ENCODE assay signal across 1 cellular context in genomic region chr11:26063915-26064314, GRCh38.
TF ChIP-seq lines count a peak whose summit lies in the region.

No MANE protein-coding gene starts in this region.

TF ChIP-seq in SK-N-SH, 30 proteins besides CTCF, POLR2A, EP300 and RAD21 (continued from another document):
- TF ChIP-seq, protein P1, sequence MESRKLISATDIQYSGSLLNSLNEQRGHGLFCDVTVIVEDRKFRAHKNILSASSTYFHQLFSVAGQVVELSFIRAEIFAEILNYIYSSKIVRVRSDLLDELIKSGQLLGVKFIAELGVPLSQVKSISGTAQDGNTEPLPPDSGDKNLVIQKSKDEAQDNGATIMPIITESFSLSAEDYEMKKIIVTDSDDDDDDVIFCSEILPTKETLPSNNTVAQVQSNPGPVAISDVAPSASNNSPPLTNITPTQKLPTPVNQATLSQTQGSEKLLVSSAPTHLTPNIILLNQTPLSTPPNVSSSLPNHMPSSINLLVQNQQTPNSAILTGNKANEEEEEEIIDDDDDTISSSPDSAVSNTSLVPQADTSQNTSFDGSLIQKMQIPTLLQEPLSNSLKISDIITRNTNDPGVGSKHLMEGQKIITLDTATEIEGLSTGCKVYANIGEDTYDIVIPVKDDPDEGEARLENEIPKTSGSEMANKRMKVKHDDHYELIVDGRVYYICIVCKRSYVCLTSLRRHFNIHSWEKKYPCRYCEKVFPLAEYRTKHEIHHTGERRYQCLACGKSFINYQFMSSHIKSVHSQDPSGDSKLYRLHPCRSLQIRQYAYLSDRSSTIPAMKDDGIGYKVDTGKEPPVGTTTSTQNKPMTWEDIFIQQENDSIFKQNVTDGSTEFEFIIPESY (IDR thresholded peaks at IDR 0.05; ENCODE audit: borderline replicate concordance, low read depth), result no peak
- no peak for TF ChIP-seq REST (IDR thresholded peaks at IDR 0.05; ENCODE audit: low read depth, low read length)
- no peak for TF ChIP-seq GABPA (IDR thresholded peaks at IDR 0.05; ENCODE audit: low read depth)
- TF ChIP-seq NRF1 (IDR thresholded peaks at IDR 0.05; ENCODE audit: low read depth, low read length), result no peak
- no peak for TF ChIP-seq ELF1 (IDR thresholded peaks at IDR 0.05)
- TF ChIP-seq TAF1 (IDR thresholded peaks at IDR 0.05; ENCODE audit: borderline replicate concordance, low read depth, low read length), result no peak
- TF ChIP-seq JUND (IDR thresholded peaks at IDR 0.05), result no peak
- TF ChIP-seq EZH2phosphoT487 (IDR thresholded peaks at IDR 0.05; ENCODE audit: borderline replicate concordance, low read depth), result no peak
- TF ChIP-seq MAX (IDR thresholded peaks at IDR 0.05; ENCODE audit: low read depth), result no peak
- TF ChIP-seq TEAD4 (IDR thresholded peaks at IDR 0.05; ENCODE audit: borderline replicate concordance, insufficient read depth), result no peak
- no peak for TF ChIP-seq FOXM1 (IDR thresholded peaks at IDR 0.05; ENCODE audit: low read depth)
- no peak for TF ChIP-seq FOSL2 (IDR thresholded peaks at IDR 0.05; ENCODE audit: borderline replicate concordance, low read depth)
- no peak for TF ChIP-seq SIN3A (IDR thresholded peaks at IDR 0.05; ENCODE audit: borderline replicate concordance, low read depth, low read length)
- no peak for TF ChIP-seq SMC3 (IDR thresholded peaks at IDR 0.05; ENCODE audit: low read depth, low read length)
